ENCODE assay signal across 1 cellular context in the genomic region with DNA sequence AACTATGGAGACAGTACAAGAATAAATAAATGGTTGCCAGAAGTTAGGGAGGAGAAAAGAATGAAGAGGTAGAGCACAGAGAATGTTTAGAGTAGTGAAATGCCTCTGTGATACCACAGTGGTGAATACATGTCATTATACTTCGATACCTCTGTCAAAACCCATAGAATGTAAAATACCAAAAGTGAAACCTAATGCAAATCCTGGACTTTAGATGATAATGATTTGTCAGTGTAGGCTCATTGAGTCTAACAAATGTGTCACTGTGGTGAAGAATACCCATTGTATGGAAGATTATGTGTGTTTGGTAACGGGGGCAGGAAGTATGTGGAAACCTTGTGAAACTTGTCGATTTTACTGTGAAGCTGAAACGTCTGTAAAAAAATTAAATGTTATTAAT.
TF ChIP-seq lines count a peak whose summit lies in the region.

No MANE protein-coding gene starts in this region.

TF ChIP-seq in GM12878, 131 proteins besides CTCF, POLR2A, EP300 and RAD21 (continued from another document):
- TF ChIP-seq MEF2B (IDR thresholded peaks at IDR 0.05; ENCODE audit: partially characterized antibody, poor library complexity, severe bottlenecking) (no peak), ATF7 (IDR thresholded peaks at IDR 0.05; ENCODE audit: low read depth) (0 out of 2 replicates have a peak, but pooled peaks have one; percentile 14), CEBPZ (IDR thresholded peaks at IDR 0.05; ENCODE audit: low read depth, low read length) (no peak), CHD4 (IDR thresholded peaks at IDR 0.05) (no peak), ZBTB11 (CRISPR knock-in tag; IDR thresholded peaks at IDR 0.05) (no peak), MTA2 (IDR thresholded peaks at IDR 0.05; ENCODE audit: low read depth) (0 out of 2 replicates have a peak, but pooled peaks have one; percentile 31), MYC (IDR thresholded peaks at IDR 0.05; ENCODE audit: insufficient read depth, insufficient read length, insufficient replicate concordance, low read length, severe bottlenecking) (no peak), CUX1 (IDR thresholded peaks at IDR 0.05; ENCODE audit: insufficient replicate concordance, low read depth, low read length) (no peak), MXI1 (IDR thresholded peaks at IDR 0.05; ENCODE audit: low read depth, low read length) (no peak), ZNF592 (IDR thresholded peaks at IDR 0.05) (no peak), GABPA (IDR thresholded peaks at IDR 0.05; ENCODE audit: low read depth) (no peak)
- TF ChIP-seq, protein P1, sequence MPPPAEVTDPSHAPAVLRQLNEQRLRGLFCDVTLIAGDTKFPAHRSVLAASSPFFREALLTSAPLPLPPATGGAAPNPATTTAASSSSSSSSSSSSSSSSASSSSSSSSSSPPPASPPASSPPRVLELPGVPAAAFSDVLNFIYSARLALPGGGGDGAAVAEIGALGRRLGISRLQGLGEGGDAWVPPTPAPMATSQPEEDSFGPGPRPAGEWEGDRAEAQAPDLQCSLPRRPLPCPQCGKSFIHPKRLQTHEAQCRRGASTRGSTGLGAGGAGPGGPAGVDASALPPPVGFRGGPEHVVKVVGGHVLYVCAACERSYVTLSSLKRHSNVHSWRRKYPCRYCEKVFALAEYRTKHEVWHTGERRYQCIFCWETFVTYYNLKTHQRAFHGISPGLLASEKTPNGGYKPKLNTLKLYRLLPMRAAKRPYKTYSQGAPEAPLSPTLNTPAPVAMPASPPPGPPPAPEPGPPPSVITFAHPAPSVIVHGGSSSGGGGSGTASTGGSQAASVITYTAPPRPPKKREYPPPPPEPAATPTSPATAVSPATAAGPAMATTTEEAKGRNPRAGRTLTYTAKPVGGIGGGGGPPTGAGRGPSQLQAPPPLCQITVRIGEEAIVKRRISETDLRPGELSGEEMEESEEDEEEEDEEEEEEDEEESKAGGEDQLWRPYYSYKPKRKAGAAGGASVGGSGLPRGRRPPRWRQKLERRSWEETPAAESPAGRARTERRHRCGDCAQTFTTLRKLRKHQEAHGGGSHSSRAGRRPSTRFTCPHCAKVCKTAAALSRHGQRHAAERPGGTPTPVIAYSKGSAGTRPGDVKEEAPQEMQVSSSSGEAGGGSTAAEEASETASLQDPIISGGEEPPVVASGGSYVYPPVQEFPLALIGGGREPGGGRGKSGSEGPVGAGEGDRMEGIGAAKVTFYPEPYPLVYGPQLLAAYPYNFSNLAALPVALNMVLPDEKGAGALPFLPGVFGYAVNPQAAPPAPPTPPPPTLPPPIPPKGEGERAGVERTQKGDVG (CRISPR knock-in tag; IDR thresholded peaks at IDR 0.05): no peak
- TF ChIP-seq, protein P2, sequence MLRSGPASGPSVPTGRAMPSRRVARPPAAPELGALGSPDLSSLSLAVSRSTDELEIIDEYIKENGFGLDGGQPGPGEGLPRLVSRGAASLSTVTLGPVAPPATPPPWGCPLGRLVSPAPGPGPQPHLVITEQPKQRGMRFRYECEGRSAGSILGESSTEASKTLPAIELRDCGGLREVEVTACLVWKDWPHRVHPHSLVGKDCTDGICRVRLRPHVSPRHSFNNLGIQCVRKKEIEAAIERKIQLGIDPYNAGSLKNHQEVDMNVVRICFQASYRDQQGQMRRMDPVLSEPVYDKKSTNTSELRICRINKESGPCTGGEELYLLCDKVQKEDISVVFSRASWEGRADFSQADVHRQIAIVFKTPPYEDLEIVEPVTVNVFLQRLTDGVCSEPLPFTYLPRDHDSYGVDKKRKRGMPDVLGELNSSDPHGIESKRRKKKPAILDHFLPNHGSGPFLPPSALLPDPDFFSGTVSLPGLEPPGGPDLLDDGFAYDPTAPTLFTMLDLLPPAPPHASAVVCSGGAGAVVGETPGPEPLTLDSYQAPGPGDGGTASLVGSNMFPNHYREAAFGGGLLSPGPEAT (IDR thresholded peaks at IDR 0.05; ENCODE audit: low read depth): no peak
TF ChIP-seq in GM12878: peak in this region for 2.
